In the genomic region with DNA sequence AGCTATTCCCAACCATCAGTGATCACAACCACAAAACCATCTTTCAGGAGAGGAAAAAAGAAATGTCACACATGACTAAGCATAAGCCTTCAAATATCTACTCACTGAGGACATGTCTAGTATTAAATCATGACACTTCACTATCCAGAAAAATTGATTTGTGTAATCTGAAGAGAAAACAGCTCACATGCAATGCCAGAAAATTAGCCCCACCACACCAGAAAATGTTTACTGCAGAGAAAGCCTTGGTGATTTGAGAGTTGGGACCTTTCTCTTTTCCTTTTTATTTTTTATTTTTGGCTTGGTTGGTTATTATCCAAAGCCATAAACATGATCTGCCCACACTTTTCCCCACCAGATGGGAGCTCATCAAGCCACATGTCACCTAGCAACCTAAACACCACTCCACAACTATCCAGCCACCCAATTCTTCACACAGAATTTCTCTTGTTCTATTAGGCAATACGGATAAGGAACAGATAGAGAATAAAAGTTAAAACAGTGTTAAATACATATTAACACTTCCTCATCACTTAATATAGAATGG, we compare ENCODE assay signal across 25 cellular contexts. TPM values are rescaled to one million over a fixed set of nuclear protein-coding genes. Genes with fewer than 3 reads are reported as not detected.
A peak's percentile ranks its signal among the peaks of the same experiment; 100 is the strongest.
DNase-seq lines count a peak whose midpoint lies in the region; ATAC-seq and TF ChIP-seq lines count a peak whose summit lies in the region.
"Had no signal": no experiment of that assay in that cellular context is flagged by ENCODE, and none has a peak within 500 bp of the region (broad histone marks: within the 10 kb centered on the region; RNA-seq: fewer than 3 reads in every experiment).

No MANE protein-coding gene starts in this region.

- H3K27me3 ChIP-seq in Loucy (ENCODE audit: insufficient read depth, low read length, poor library complexity, severe bottlenecking) (no peaks in the 10 kb centered on the region), H7 (ENCODE audit: control insufficient read depth, insufficient read depth, low read length) (peaks cover 11% of the 10 kb centered on the region)
- H3K27me3 ChIP-seq: adrenal gland had no signal

- no peaks in the 10 kb centered on the region for H3F3A ChIP-seq in Loucy (ENCODE audit: low read depth)

- H3K27ac Mint-ChIP-seq in endothelial cell (ENCODE audit: unreplicated experiment) (peak overlapping the region; percentile 5), nephron progenitor cell (no peak overlapping the region)
- H3K27ac Mint-ChIP-seq: CD4-positive, CD25-positive, alpha-beta regulatory T cell had no signal

- intact Hi-C loops in OCI-LY7 (cut with micrococcal nuclease; ENCODE audit: unreplicated experiment): no loop called here

- peaks cover 45% of the 10 kb centered on the region for H3K4me1 Mint-ChIP-seq in endothelial cell (ENCODE audit: unreplicated experiment)
- H3K4me1 Mint-ChIP-seq in nephron progenitor cell: peaks cover 68% of the 10 kb centered on the region

- no peak overlapping the region for H3K9ac ChIP-seq in Loucy (ENCODE audit: low read depth, low read length, poor library complexity, severe bottlenecking)

- peaks cover 74% of the 10 kb centered on the region for H3K79me2 ChIP-seq in Loucy (ENCODE audit: insufficient read depth, low read length)
- no peaks in the 10 kb centered on the region for H3K79me2 ChIP-seq in OCI-LY7 (ENCODE audit: insufficient read depth, low read depth, low read length)

- no peaks in the 10 kb centered on the region for H3K9me3 Mint-ChIP-seq in endothelial cell (ENCODE audit: unreplicated experiment)
- no peaks in the 10 kb centered on the region for H3K9me3 Mint-ChIP-seq in nephron progenitor cell
- H3K9me3 Mint-ChIP-seq: central memory CD8-positive, alpha-beta T cell had no signal

- H3K9me2 ChIP-seq in Loucy (replicated peaks; ENCODE audit: low read depth, low read length) (no peaks in the 10 kb centered on the region), OCI-LY7 (ENCODE audit: insufficient read depth, low read length) (no peaks in the 10 kb centered on the region)

- H3K4me1 ChIP-seq in Loucy (ENCODE audit: insufficient read depth, low read length, poor library complexity, severe bottlenecking): peaks cover 72% of the 10 kb centered on the region
- no peaks in the 10 kb centered on the region for H3K4me1 ChIP-seq in OCI-LY7 (ENCODE audit: insufficient read depth, low read length, poor library complexity, severe bottlenecking)

- no peaks in the 10 kb centered on the region for H3K36me3 ChIP-seq in Loucy (ENCODE audit: insufficient read depth, low read length)
- no peaks in the 10 kb centered on the region for H3K36me3 ChIP-seq in H7 (replicated peaks; ENCODE audit: control insufficient read depth, insufficient read depth, low read length)
- no peaks in the 10 kb centered on the region for H3K36me3 ChIP-seq in OCI-LY7 (ENCODE audit: insufficient read depth, low read length)
- H3K36me3 ChIP-seq: adrenal gland, heart left ventricle, lower lobe of right lung had no signal

- POLR2A ChIA-PET in OCI-LY7 (lab: Charles Lee): interaction anchor here (0.5 kb wide), 1 partner anchor 509 kb away, joined by 3 read pairs; no protein-coding TSS in a partner anchor

- H3K4me3 ChIP-seq in AG10803 (ENCODE audit: low read length): no peak overlapping the region
- H3K4me3 ChIP-seq in Loucy (ENCODE audit: low read length, poor library complexity, severe bottlenecking): peak overlapping the region; percentile 80
- H3K4me3 ChIP-seq in H7 (ENCODE audit: insufficient read depth, low read depth, low read length): no peak overlapping the region
- H3K4me3 ChIP-seq in OCI-LY7 (ENCODE audit: low read depth, low read length, poor library complexity, severe bottlenecking): no peak overlapping the region
- H3K4me3 ChIP-seq: lower lobe of right lung had no signal

- BruUV-seq in OCI-LY7 (replicated peaks; lab: Mats Ljungman, UMichigan): no TSS peak

- TF ChIP-seq CTCF in AG10803 (conservative IDR thresholded peaks at IDR 0.05; ENCODE audit: low read length): no peak
- no peak for TF ChIP-seq CTCF in Loucy (conservative IDR thresholded peaks at IDR 0.05; ENCODE audit: low read length)
- no peak for TF ChIP-seq CTCF in endothelial cell (IDR thresholded peaks at IDR 0.05; ENCODE audit: unreplicated experiment)
- TF ChIP-seq CTCF in nephron progenitor cell (IDR thresholded peaks at IDR 0.05): no peak
- no peak for TF ChIP-seq CTCF in OCI-LY7 (conservative IDR thresholded peaks at IDR 0.05; ENCODE audit: low read length)

- H3K27ac ChIP-seq in OCI-LY7 (ENCODE audit: low read depth, low read length, poor library complexity, severe bottlenecking): no peak overlapping the region
- H3K27ac ChIP-seq: adrenal gland, lower lobe of right lung, VCaP had no signal

- CTCF ChIA-PET in OCI-LY7 (lab: Charles Lee; ENCODE audit: unreplicated experiment): no interaction called here

- H3K4me2 ChIP-seq in Loucy (ENCODE audit: low read depth, low read length, poor library complexity, severe bottlenecking) (peak overlapping the region; percentile 99), OCI-LY7 (ENCODE audit: low read length) (no peak overlapping the region)

- H3K4me3 Mint-ChIP-seq in endothelial cell (ENCODE audit: unreplicated experiment) (no peak overlapping the region), nephron progenitor cell (peak overlapping the region; percentile 92)
- H3K4me3 Mint-ChIP-seq: CD4-positive, CD25-positive, alpha-beta regulatory T cell; central memory CD8-positive, alpha-beta T cell had no signal

- DNase-seq in AG10803 (ENCODE audit: low read depth): peak; percentile 79
- DNase-seq in endothelial cell (ENCODE audit: low spot score): no peak
- DNase-seq in nephron progenitor cell: no peak
- DNase-seq in stimulated activated CD4-positive, alpha-beta T cell treated with anti-CD3 and anti-CD28 coated beads, Interleukin-4, amount 100 ng/mL, for 1 hour: no peak
- no peak for DNase-seq in H7
- DNase-seq in OCI-LY7 (ENCODE audit: low spot score): no peak
- DNase-seq: activated CD4-positive, alpha-beta T cell treated with anti-CD3 and anti-CD28 coated beads, Interleukin-2, amount 50 U/mL, for 1 hour; activated CD8-positive, alpha-beta memory T cell treated with anti-CD3 and anti-CD28 coated beads, Interleukin-2, amount 50 U/mL, for 48 hours; activated gamma-delta T cell treated with Interleukin-2 at 50 U/mL for 16 hours; adrenal gland; CD4-positive, CD25-positive, alpha-beta regulatory T cell; heart left ventricle; lower lobe of right lung; NCI-H1105; NCI-H2107; NCI-H748 treated with DMSO at 0.1 percent for 48 hours; OCI-M1; posterior cingulate gyrus; small intestine; stimulated activated CD4-positive, alpha-beta T cell treated with anti-CD3 and anti-CD28 coated beads, Interleukin-4, amount 100 ng/mL, for 24 hours had no signal

- no peaks in the 10 kb centered on the region for H3K9me3 ChIP-seq in Loucy (ENCODE audit: insufficient read depth, low read depth, low read length)
- H3K9me3 ChIP-seq in OCI-LY7 (ENCODE audit: low read length): no peaks in the 10 kb centered on the region
- H3K9me3 ChIP-seq: adrenal gland, heart left ventricle, lower lobe of right lung had no signal

- no peak for ATAC-seq in GM19328 (IDR thresholded peaks at IDR 0.05; ENCODE audit: unreplicated experiment)
- ATAC-seq: esophagus mucosa, lower lobe of right lung had no signal

- peaks cover 16% of the 10 kb centered on the region for H3K27me3 Mint-ChIP-seq in endothelial cell (ENCODE audit: unreplicated experiment)
- peaks cover 9% of the 10 kb centered on the region for H3K27me3 Mint-ChIP-seq in nephron progenitor cell (ENCODE audit: low read depth, poor library complexity)

- H4K20me1 ChIP-seq in Loucy (ENCODE audit: insufficient read depth, low read length, poor library complexity, severe bottlenecking): peaks cover 51% of the 10 kb centered on the region
- no peaks in the 10 kb centered on the region for H4K20me1 ChIP-seq in OCI-LY7 (ENCODE audit: insufficient read depth, low read length)

- H2AFZ ChIP-seq in Loucy (ENCODE audit: low read length): no peak overlapping the region
- no peak overlapping the region for H2AFZ ChIP-seq in OCI-LY7 (ENCODE audit: low read length)

- H3K36me3 Mint-ChIP-seq in endothelial cell (ENCODE audit: low read depth, unreplicated experiment) (peaks cover 3% of the 10 kb centered on the region), nephron progenitor cell (ENCODE audit: low read depth) (no peaks in the 10 kb centered on the region)
- H3K36me3 Mint-ChIP-seq: CD4-positive, CD25-positive, alpha-beta regulatory T cell had no signal

RNA-seq across cellular contexts. Expression of a gene that starts 3.1 kb away (rescaled TPM):
- total RNA-seq in endothelial cell (ENCODE audit: unreplicated experiment): 35.2 TPM
- total RNA-seq in H7 (2014; rRNA removed; shearing (Covaris generic)): 51.1 and 62.8 TPM in 2 replicates
- total RNA-seq in OCI-LY7 (2014; rRNA removed; shearing (Covaris generic)): not detected in 2 replicates
- total RNA-seq in OCI-LY7 (2022): not detected in 2 replicates

Comparison
In these comparisons a context has a peak if more than half of its experiments do, and no peak if none do; other contexts are left out.
1. RNA of a gene that starts 3.1 kb away (total RNA-seq): 51.1 to 62.8 TPM in H7 and 35.2 TPM in endothelial cell (single experiment); not detected in OCI-LY7; every median in the first group is over 10 times any median in the second.